ENCODE assay signal across 18 cellular contexts in genomic region chr10:34585422-34586115, GRCh38.
A peak's percentile ranks its signal among the peaks of the same experiment; 100 is the strongest.
DNase-seq lines count a peak whose midpoint lies in the region; ATAC-seq and TF ChIP-seq lines count a peak whose summit lies in the region.
"Had no signal": no experiment of that assay in that cellular context is flagged by ENCODE, and none has a peak within 500 bp of the region (broad histone marks: within the 10 kb centered on the region; RNA-seq: fewer than 3 reads in every experiment).

No MANE protein-coding gene starts in this region.

- H3K4me1 ChIP-seq in SK-N-SH (ENCODE audit: control insufficient read depth in 1 of 2, insufficient read depth in 2 of 2, low read depth in 1 of 2, low read length in 1 of 2) = peaks cover 0 to 58% of the 10 kb centered on the region in 2 experiments; a peak in 2 of 4 replicates

- DNase-seq in SK-N-SH (no peak), mesothelial cell of epicardium (ENCODE audit: low spot score in 2 of 2, unreplicated experiment in 2 of 2) (no peak), NCI-H187 (lab: John Stamatoyannopoulos, UW) (no peak), DMS153 treated with DMSO at 0.1 percent for 48 hours (lab: John Stamatoyannopoulos, UW; ENCODE audit: unreplicated experiment) (no peak)
- DNase-seq: activated naive CD4-positive, alpha-beta T cell treated with anti-CD3 and anti-CD28 coated beads, Interleukin-2, amount 50 U/mL, for 16 hours; activated T-cell treated with anti-CD3 and anti-CD28 coated beads, Interleukin-2, amount 50 U/mL, for 48 hours; H9; NCI-H1105 treated with DMSO at 0.1 percent for 48 hours; NCI-H2081 treated with DMSO at 0.1 percent for 48 hours; NCI-H446; sigmoid colon; T-helper 1 cell had no signal

- H3K27me3 ChIP-seq in SK-N-SH (ENCODE audit: insufficient read depth) = no peaks in the 10 kb centered on the region
- H3K27me3 ChIP-seq: cardiac muscle cell, sigmoid colon had no signal

- H3K9me2 ChIP-seq in SK-N-SH = no peaks in the 10 kb centered on the region

- no peak overlapping the region for H3K27ac ChIP-seq in SK-N-SH (ENCODE audit: low read depth in 2 of 2, low read length in 1 of 2)
- H3K27ac ChIP-seq: cardiac muscle cell had no signal

- no peaks in the 10 kb centered on the region for H4K20me1 ChIP-seq in SK-N-SH (ENCODE audit: insufficient read depth)

- no peak overlapping the region for H2AFZ ChIP-seq in SK-N-SH (ENCODE audit: low read depth)

- TF ChIP-seq EP300 in SK-N-SH (IDR thresholded peaks at IDR 0.05; ENCODE audit: borderline replicate concordance in 1 of 2, low read depth in 1 of 2, low read length in 1 of 2) = 0 out of 4 replicates have a peak, but pooled peaks of 1 of the 2 experiments have one; percentile 13

- WGBS in SK-N-SH (ENCODE audit: low lambda C conversion rate) = 82% methylated on average over 2 of the region's 2 CpGs

- peaks cover 7% of the 10 kb centered on the region for H3K36me3 Mint-ChIP-seq in mesothelial cell of epicardium
- H3K36me3 Mint-ChIP-seq: CD14-positive monocyte had no signal

- no peaks in the 10 kb centered on the region for H3K36me3 ChIP-seq in SK-N-SH (replicated peaks in 1 of 2; ENCODE audit: control insufficient read depth in 1 of 2, insufficient read depth in 2 of 2, low read length in 1 of 2)
- H3K36me3 ChIP-seq: cardiac muscle cell, sigmoid colon had no signal

- ATAC-seq in GM18907 (IDR thresholded peaks at IDR 0.05; ENCODE audit: unreplicated experiment) = peak; percentile 64
- ATAC-seq in HG03097 (IDR thresholded peaks at IDR 0.05; ENCODE audit: low FRiP score, unreplicated experiment) = peak; percentile 59
- no peak for ATAC-seq in GM21723 (IDR thresholded peaks at IDR 0.05; ENCODE audit: unreplicated experiment)

- H3K27me3 Mint-ChIP-seq in mesothelial cell of epicardium (ENCODE audit: low read depth) = no peaks in the 10 kb centered on the region

- no peak overlapping the region for H3K4me3 Mint-ChIP-seq in mesothelial cell of epicardium
- H3K4me3 Mint-ChIP-seq: CD14-positive monocyte, H9, neural crest cell had no signal

- H3K9me3 ChIP-seq in SK-N-SH = no peaks in the 10 kb centered on the region
- H3K9me3 ChIP-seq: sigmoid colon had no signal

- peaks cover 49% of the 10 kb centered on the region for H3K4me1 Mint-ChIP-seq in mesothelial cell of epicardium

- H3K9me3 Mint-ChIP-seq in mesothelial cell of epicardium = no peaks in the 10 kb centered on the region
- H3K9me3 Mint-ChIP-seq: H9 had no signal

- no peak overlapping the region for H3K4me2 ChIP-seq in SK-N-SH

- peak overlapping the region; percentile 64 for H3K27ac Mint-ChIP-seq in mesothelial cell of epicardium
- H3K27ac Mint-ChIP-seq: CD14-positive monocyte had no signal

- POLR2A ChIA-PET in SK-N-SH (lab: Yijun Ruan, JAX) = no interaction called here

- CTCF ChIA-PET in SK-N-SH (lab: Yijun Ruan, JAX) = interaction anchor here (1.2 kb wide), 1 partner anchor 53 kb away, joined by 3 read pairs; no protein-coding TSS in a partner anchor

- H3K9ac ChIP-seq in SK-N-SH = no peak overlapping the region

- H3F3A ChIP-seq in SK-N-SH (replicated peaks; ENCODE audit: insufficient read depth) = peaks cover 34% of the 10 kb centered on the region

- no peak overlapping the region for H3K4me3 ChIP-seq in SK-N-SH (ENCODE audit: low read depth in 2 of 2, low read length in 1 of 2)
- H3K4me3 ChIP-seq: cardiac muscle cell, sigmoid colon had no signal

- H3K79me2 ChIP-seq in SK-N-SH (ENCODE audit: insufficient read depth) = peaks cover 16% of the 10 kb centered on the region

- no peak for TF ChIP-seq RAD21 in SK-N-SH (IDR thresholded peaks at IDR 0.05; ENCODE audit: low read length)

- TF ChIP-seq CTCF in SK-N-SH (IDR thresholded peaks at IDR 0.05) (no peak), mesothelial cell of epicardium (IDR thresholded peaks at IDR 0.05; ENCODE audit: unreplicated experiment) (no peak)

TF ChIP-seq in SK-N-SH, 30 proteins besides CTCF, POLR2A, EP300 and RAD21:
- TF ChIP-seq NRF1 (IDR thresholded peaks at IDR 0.05; ENCODE audit: low read depth, low read length) (no peak), USF1 (IDR thresholded peaks at IDR 0.05; ENCODE audit: borderline replicate concordance, low read depth) (no peak), FOSL2 (IDR thresholded peaks at IDR 0.05; ENCODE audit: borderline replicate concordance, low read depth) (no peak), TCF12 (IDR thresholded peaks at IDR 0.05) (peak; percentile 28; the same call in 1 of the 2 replicates)
TF ChIP-seq in SK-N-SH: peak in this region for 1.
